ENCODE assay signal across 8 cellular contexts in genomic region chr17:28372203-28372944, GRCh38. TPM values are rescaled to one million over a fixed set of nuclear protein-coding genes. Genes with fewer than 3 reads are reported as not detected.
DNase-seq lines count a peak whose midpoint lies in the region; ATAC-seq, FAIRE-seq and TF ChIP-seq lines count a peak whose summit lies in the region.

No MANE protein-coding gene starts in this region.

- H3K9me3 ChIP-seq in A549: no peaks in the 10 kb centered on the region
- no peaks in the 10 kb centered on the region for H3K9me3 ChIP-seq in right atrium auricular region

- no peaks in the 10 kb centered on the region for H3K27me3 ChIP-seq in right atrium auricular region

- TF ChIP-seq EP300 in A549 (IDR thresholded peaks at IDR 0.05): no peak

- no peaks in the 10 kb centered on the region for H3K36me3 ChIP-seq in right atrium auricular region

- CTCF ChIA-PET in A549 (lab: Yijun Ruan, JAX): interaction anchor here (1.8 kb wide), 1 partner anchor 9 kb away, joined by 4 read pairs; no protein-coding TSS in a partner anchor

- peak overlapping the region; percentile 81 for H3K4me2 ChIP-seq in A549

- no peak for ATAC-seq in A549
- peak; percentile 7 for ATAC-seq in HG03378 (IDR thresholded peaks at IDR 0.05; ENCODE audit: unreplicated experiment)
- no peak for ATAC-seq in HG03139 (IDR thresholded peaks at IDR 0.05; ENCODE audit: unreplicated experiment)

- peak overlapping the region; percentile 83 to 87 for H3K27ac ChIP-seq in A549
- H3K27ac ChIP-seq in right atrium auricular region: peak overlapping the region; percentile 57 to 69
- peak overlapping the region in 16 of 21 experiments; percentile 23 to 72 (median 56) for H3K27ac ChIP-seq in skin epidermis

- POLR2A ChIA-PET in A549 (lab: Yijun Ruan, JAX): interaction anchor here (3.0 kb wide), 1 partner anchor 15 kb away, joined by 43 read pairs; the partner anchor contains the start of gene POLDIP2

- H3K4me1 ChIP-seq in A549 (peaks cover 30% of the 10 kb centered on the region), right atrium auricular region (peaks cover 0 to 37% of the 10 kb centered on the region in 2 donors)

- FAIRE-seq in A549 (lab: Jason Lieb, UNC): no peak
- FAIRE-seq in GM12891 (lab: Jason Lieb, UNC): peak; percentile 43

- H3K4me3 ChIP-seq in A549: peak overlapping the region; percentile 57
- peak overlapping the region; percentile 49 to 65 for H3K4me3 ChIP-seq in right atrium auricular region
- H3K4me3 ChIP-seq in skin epidermis: peak overlapping the region; percentile 43 to 55 (median 48)

- DNase-seq in A549 (ENCODE audit: low read depth in 1 of 2, low spot score in 1 of 2) (no peak), GM12891 (ENCODE audit: insufficient read length, low spot score) (peak; percentile 52), right atrium auricular region (ENCODE audit: low spot score) (no peak), amniotic stem cell (lab: John Stamatoyannopoulos, UW) (no peak)
- peak; percentile 25 for DNase-seq in activated naive CD4-positive, alpha-beta T cell treated with Interleukin-2 at 50 U/mL for 16 hours

- TF ChIP-seq CTCF in A549 (IDR thresholded peaks at IDR 0.05) (no peak), right atrium auricular region (IDR thresholded peaks at IDR 0.05) (no peak)

- TF ChIP-seq POLR2A in A549 (IDR thresholded peaks at IDR 0.05; ENCODE audit: low read length) (no peak), GM12891 (IDR thresholded peaks at IDR 0.05; ENCODE audit: low read depth, low read length) (no peak)

- 92% methylated on average over 52 of the region's 53 CpGs for WGBS in A549 (ENCODE audit: missing lambda C conversion rate)

- TF ChIP-seq RAD21 in A549 (conservative IDR thresholded peaks at IDR 0.05 in 1 of 2, IDR thresholded peaks at IDR 0.05 in 1 of 2): no peak

TF ChIP-seq in A549, 52 proteins besides CTCF, POLR2A, EP300 and RAD21:
- TF ChIP-seq USF2 (IDR thresholded peaks at IDR 0.05) (no peak), PHF8 (IDR thresholded peaks at IDR 0.05; ENCODE audit: borderline replicate concordance, low read depth) (no peak), RNF2 (IDR thresholded peaks at IDR 0.05; ENCODE audit: borderline replicate concordance, low read depth) (no peak), TFCP2L1 (CRISPR knock-in tag; IDR thresholded peaks at IDR 0.05) (no peak)
TF ChIP-seq in A549: peak in this region for 0.

TF ChIP-seq in GM12891, 5 proteins besides CTCF, POLR2A, EP300 and RAD21:
- TF ChIP-seq SPI1 (IDR thresholded peaks at IDR 0.05; ENCODE audit: low read depth, low read length): no peak
- TF ChIP-seq POLR2AphosphoS5 (IDR thresholded peaks at IDR 0.05; ENCODE audit: low read depth, low read length): no peak
- TF ChIP-seq PAX5 (IDR thresholded peaks at IDR 0.05; ENCODE audit: insufficient read depth, low read length, severe bottlenecking): no peak
- TF ChIP-seq TAF1 (IDR thresholded peaks at IDR 0.05; ENCODE audit: low read depth, low read length): no peak
- no peak for TF ChIP-seq POU2F2 (IDR thresholded peaks at IDR 0.05; ENCODE audit: low read depth, low read length)

RNA-seq across cellular contexts. Expression of gene SARM1, which starts 0.9 kb away (rescaled TPM):
- polyA plus RNA-seq in A549 (2011; rRNA removed) (4.0 and 4.8 TPM in 2 replicates), A549 (2017; fragmentation: RNase III; extraction: RNeasy Plus Mini Kit Qiagen cat#74134 plus additional on column Dnase treatment) (6.1 to 7.5 TPM (median 6.9 TPM) in 3 replicates)
- 4.2 and 6.2 TPM in 2 replicates for polyA plus RNA-seq in A549 (2012; cell fraction: cytosol; rRNA removed)
- 13.3 and 16.9 TPM in 2 replicates for polyA plus RNA-seq in A549 (2012; cell fraction: nucleus; rRNA removed)
- polyA minus RNA-seq in A549 (2011; rRNA and poly(A)+ RNA removed): 7.6 and 10.6 TPM in 2 replicates
- 10.6 TPM for polyA plus RNA-seq in GM12891 (2012; ENCODE audit: low read depth, missing spikeins)
- total RNA-seq in right atrium auricular region: 1 to 10 TPM; 6.2 to 7.7 TPM

RNA-seq across cellular contexts. Expression of gene VTN, which starts 2.3 kb away (rescaled TPM):
- polyA plus RNA-seq in A549 (2011; rRNA removed): 10.2 and 14.2 TPM in 2 replicates
- 9.1 and 12.9 TPM in 2 replicates for polyA plus RNA-seq in A549 (2012; cell fraction: cytosol; rRNA removed)
- 17.7 and 21.7 TPM in 2 replicates for polyA plus RNA-seq in A549 (2012; cell fraction: nucleus; rRNA removed)
- 24.5 to 31.1 TPM (median 25.5 TPM) in 3 replicates for polyA plus RNA-seq in A549 (2017; fragmentation: RNase III; extraction: RNeasy Plus Mini Kit Qiagen cat#74134 plus additional on column Dnase treatment)
- 21.7 and 24.2 TPM in 2 replicates for polyA minus RNA-seq in A549 (2011; rRNA and poly(A)+ RNA removed)
- 0.18 TPM for polyA plus RNA-seq in GM12891 (2012; ENCODE audit: low read depth, missing spikeins)
- total RNA-seq in right atrium auricular region: 10 to 100 TPM in 1 of 2 donors, 1 to 10 TPM in 1; 5.4 to 86.7 TPM

RNA-seq across cellular contexts. Expression of gene SEBOX, which starts 7.4 kb away (rescaled TPM):
- polyA plus RNA-seq in A549 (2011; rRNA removed) (not detected in 2 replicates), A549 (2017; fragmentation: RNase III; extraction: RNeasy Plus Mini Kit Qiagen cat#74134 plus additional on column Dnase treatment) (not detected in 3 replicates)
- not detected in 2 replicates for polyA plus RNA-seq in A549 (2012; cell fraction: cytosol; rRNA removed)
- polyA plus RNA-seq in A549 (2012; cell fraction: nucleus; rRNA removed): not detected in 2 replicates
- not detected in 2 replicates for polyA minus RNA-seq in A549 (2011; rRNA and poly(A)+ RNA removed)
- polyA plus RNA-seq in GM12891 (2012; ENCODE audit: low read depth, missing spikeins): not detected
- total RNA-seq in right atrium auricular region: not detected

RNA-seq across cellular contexts. Expression of gene POLDIP2, which starts 15.0 kb away (rescaled TPM):
- polyA plus RNA-seq in A549 (2011; rRNA removed) (132 and 162 TPM in 2 replicates), A549 (2017; fragmentation: RNase III; extraction: RNeasy Plus Mini Kit Qiagen cat#74134 plus additional on column Dnase treatment) (125 to 130 TPM (median 127 TPM) in 3 replicates)
- 145 and 182 TPM in 2 replicates for polyA plus RNA-seq in A549 (2012; cell fraction: cytosol; rRNA removed)
- 98.1 and 111 TPM in 2 replicates for polyA plus RNA-seq in A549 (2012; cell fraction: nucleus; rRNA removed)
- polyA minus RNA-seq in A549 (2011; rRNA and poly(A)+ RNA removed): 148 and 169 TPM in 2 replicates
- 78.8 TPM for polyA plus RNA-seq in GM12891 (2012; ENCODE audit: low read depth, missing spikeins)
- 100 to 1,000 TPM in 1 of 2 donors, 10 to 100 TPM in 1; 98.9 to 108 TPM for total RNA-seq in right atrium auricular region

RNA-seq across cellular contexts. Expression of gene SLC46A1, which starts 33.6 kb away (rescaled TPM):
- polyA plus RNA-seq in A549 (2011; rRNA removed) (12.8 and 21.4 TPM in 2 replicates), A549 (2017; fragmentation: RNase III; extraction: RNeasy Plus Mini Kit Qiagen cat#74134 plus additional on column Dnase treatment) (21.5 to 23.8 TPM (median 23.7 TPM) in 3 replicates)
- polyA plus RNA-seq in A549 (2012; cell fraction: cytosol; rRNA removed): 11.7 and 15.4 TPM in 2 replicates
- polyA plus RNA-seq in A549 (2012; cell fraction: nucleus; rRNA removed): 29.2 and 33.8 TPM in 2 replicates
- polyA minus RNA-seq in A549 (2011; rRNA and poly(A)+ RNA removed): 41.4 and 41.5 TPM in 2 replicates
- 2.9 TPM for polyA plus RNA-seq in GM12891 (2012; ENCODE audit: low read depth, missing spikeins)
- total RNA-seq in right atrium auricular region: 1 to 10 TPM; 3.7 to 6.8 TPM

Comparison
In these comparisons a context has a peak if more than half of its experiments do, and no peak if none do; other contexts are left out.
1. DNase-seq: peak in GM12891 (single experiment) and activated naive CD4-positive, alpha-beta T cell treated with Interleukin-2 at 50 U/mL for 16 hours (single experiment); none in A549 (0 of 2), right atrium auricular region (single experiment) and amniotic stem cell (single experiment).
2. Peak in every context shown above with its lines, with median percentiles within 50 percentile points of each other: H3K27ac ChIP-seq and H3K4me3 ChIP-seq.